Comparison of ENCODE assay signal across 18 cellular contexts in genomic region chr7:156642306-156643045, GRCh38.
"Had no signal": no experiment of that assay in that cellular context is flagged by ENCODE, and none has a peak within 500 bp of the region (broad histone marks: within the 10 kb centered on the region; RNA-seq: fewer than 3 reads in every experiment).

No MANE protein-coding gene starts in this region.

- H3K27ac Mint-ChIP-seq: immature natural killer cell, T-cell, WTC11 had no signal

- H3K27me3 ChIP-seq: foreskin keratinocyte, pancreas, stomach, testis, upper lobe of right lung had no signal

- H3K36me3 Mint-ChIP-seq: T-cell had no signal

- ATAC-seq: foreskin keratinocyte, heart left ventricle, pancreas, T-cell, upper lobe of right lung, WTC11 had no signal

- FAIRE-seq: pancreas had no signal

- H3K4me1 ChIP-seq: pancreas, testis had no signal

- H3K36me3 ChIP-seq: heart left ventricle, pancreas, stomach, upper lobe of right lung had no signal

- H3K4me3 ChIP-seq: heart left ventricle, stomach, testis, upper lobe of right lung had no signal

- DNase-seq: activated CD4-positive, alpha-beta T cell treated with anti-CD3 and anti-CD28 coated beads for 4 hours; activated CD8-positive, alpha-beta memory T cell treated with anti-CD3 and anti-CD28 coated beads for 24 hours; activated naive CD4-positive, alpha-beta T cell; anterior cingulate cortex; cortex of kidney; effector CD8-positive, alpha-beta T cell; foreskin keratinocyte; heart left ventricle; immature natural killer cell; mesendoderm; pancreas; stimulated activated CD4-positive, alpha-beta T cell treated with anti-CD3 and anti-CD28 coated beads, Interleukin-12 subunit alpha, Interleukin-12 subunit beta, amount 100 ng/mL, for 4 hours; stimulated activated CD4-positive, alpha-beta T cell treated with anti-CD3 and anti-CD28 coated beads, Interleukin-2, amount 100 ng/mL, for 24 hours; stomach; T-cell; testis; upper lobe of right lung had no signal

- H3K27ac ChIP-seq: foreskin keratinocyte, heart left ventricle, pancreas, stomach, testis, upper lobe of right lung had no signal

- H3K9me3 ChIP-seq: pancreas, stomach, testis, upper lobe of right lung had no signal
